ENCODE assay signal across 8 cellular contexts in genomic region chr14:21455912-21456667, GRCh38. TPM values are rescaled to one million over a fixed set of nuclear protein-coding genes. Genes with fewer than 3 reads are reported as not detected.
DNase-seq lines count a peak whose midpoint lies in the region; ATAC-seq and TF ChIP-seq lines count a peak whose summit lies in the region.

Gene CHD8 (minus strand): TSS chr14:21456123. CDS start chr14:21431643, 24,480 bp downstream.

- peaks cover 28% of the 10 kb centered on the region for H3K79me2 ChIP-seq in parathyroid adenoma

- intact Hi-C loops in Right ventricle myocardium superior (cut with DNase I) (no loop called here), transverse colon (cut with DNase I; ENCODE audit: low total_unique reads) (loop anchor here (5.0 kb wide), 1 partner anchor 101 kb away; no protein-coding TSS in a partner anchor)

- peak; percentile 62 for TF ChIP-seq CTCF in GM12865 (IDR thresholded peaks at IDR 0.05; ENCODE audit: insufficient read depth, low read depth, low read length, missing control alignments)
- TF ChIP-seq CTCF in parathyroid adenoma (IDR thresholded peaks at IDR 0.05): peak; percentile 77
- TF ChIP-seq CTCF in transverse colon (IDR thresholded peaks at IDR 0.05): peak; percentile 42 to 73 (median 58)

- TF ChIP-seq POLR2A in transverse colon (IDR thresholded peaks at IDR 0.05): peak; percentile 77

- H3K27ac ChIP-seq in parathyroid adenoma (peak within 1 kb of the TSS; percentile 90), transverse colon (peak within 1 kb of the TSS; percentile 94 to 98 (median 95))

- no peaks in the 10 kb centered on the region for H3K27me3 Mint-ChIP-seq in activated naive CD8-positive, alpha-beta T cell treated with anti-CD3 and anti-CD28 coated beads, Interleukin-2, amount 50 U/mL, for 24 hours

- no peak for TF ChIP-seq EP300 in transverse colon (IDR thresholded peaks at IDR 0.05; ENCODE audit: low read depth)

- peak within 1 kb of the TSS; percentile 50 for H3K9ac ChIP-seq in parathyroid adenoma

- peaks cover 38% of the 10 kb centered on the region for H3K4me1 Mint-ChIP-seq in activated naive CD8-positive, alpha-beta T cell treated with anti-CD3 and anti-CD28 coated beads, Interleukin-2, amount 50 U/mL, for 24 hours

- H3K9me3 ChIP-seq in parathyroid adenoma (ENCODE audit: control insufficient read depth, low read length) (no peaks in the 10 kb centered on the region), transverse colon (no peaks in the 10 kb centered on the region)

- H3K36me3 ChIP-seq in parathyroid adenoma (ENCODE audit: control insufficient read depth, insufficient read depth, low read length) (no peaks in the 10 kb centered on the region), transverse colon (peaks cover 0 to 12% (median 4%) of the 10 kb centered on the region in 4 donors)

- H3K27me3 ChIP-seq in parathyroid adenoma (ENCODE audit: control insufficient read depth, insufficient read depth, low read length): no peaks in the 10 kb centered on the region
- H3K27me3 ChIP-seq in transverse colon: no peaks in the 10 kb centered on the region

- WGBS in transverse colon (ENCODE audit: low coverage in 1 of 2), 2 donors: 0 to 1% methylated on average over 10 to 35 of the region's 36 CpGs

- H3K4me2 ChIP-seq in parathyroid adenoma (ENCODE audit: low read length): peak within 1 kb of the TSS; percentile 100

- H3K27ac Mint-ChIP-seq in activated naive CD8-positive, alpha-beta T cell treated with anti-CD3 and anti-CD28 coated beads, Interleukin-2, amount 50 U/mL, for 24 hours: peak within 1 kb of the TSS; percentile 98

- H3K4me1 ChIP-seq in parathyroid adenoma (peaks cover 5% of the 10 kb centered on the region), transverse colon (peaks cover 0 to 37% (median 20%) of the 10 kb centered on the region in 4 donors)

- ATAC-seq in HG02678 (IDR thresholded peaks at IDR 0.05; ENCODE audit: unreplicated experiment) (peak; percentile 97), Right ventricle myocardium superior (ENCODE audit: poor library complexity) (peak; percentile 99)
- peak; percentile 99 for ATAC-seq in activated naive CD8-positive, alpha-beta T cell treated with anti-CD3 and anti-CD28 coated beads, Interleukin-2, amount 50 U/mL, for 24 hours

- H3K4me3 ChIP-seq in GM12865 (ENCODE audit: low read depth, low read length): peak within 1 kb of the TSS; percentile 90
- peak within 1 kb of the TSS; percentile 86 for H3K4me3 ChIP-seq in parathyroid adenoma (ENCODE audit: low read depth, low read length)
- peak within 1 kb of the TSS; percentile 57 to 95 (median 80) for H3K4me3 ChIP-seq in transverse colon

- peaks cover 24% of the 10 kb centered on the region for H3K36me3 Mint-ChIP-seq in activated naive CD8-positive, alpha-beta T cell treated with anti-CD3 and anti-CD28 coated beads, Interleukin-2, amount 50 U/mL, for 24 hours (ENCODE audit: low read depth)

- peak within 1 kb of the TSS; percentile 96 for H3K4me3 Mint-ChIP-seq in activated naive CD8-positive, alpha-beta T cell treated with anti-CD3 and anti-CD28 coated beads, Interleukin-2, amount 50 U/mL, for 24 hours

- H3K9me3 Mint-ChIP-seq in activated naive CD8-positive, alpha-beta T cell treated with anti-CD3 and anti-CD28 coated beads, Interleukin-2, amount 50 U/mL, for 24 hours: no peaks in the 10 kb centered on the region

- in situ Hi-C loops in transverse colon (cut with MboI; ENCODE audit: low pct_ligation_motif_present in 1 of 4, low pct_unique_long_range_greater_than_20kb in 1 of 4, low sequenced_read_pairs in 3 of 4): no loop called here

- DNase-seq in GM12865 (ENCODE audit: low read depth): peak; percentile 100
- DNase-seq in NCI-H128 (lab: John Stamatoyannopoulos, UW; ENCODE audit: unreplicated experiment): peak; percentile 99
- peak; percentile 99 for DNase-seq in SW 1271 (lab: John Stamatoyannopoulos, UW)
- peak; percentile 98 for DNase-seq in activated naive CD8-positive, alpha-beta T cell treated with anti-CD3 and anti-CD28 coated beads, Interleukin-2, amount 50 U/mL, for 24 hours
- peak; percentile 100 for DNase-seq in Right ventricle myocardium superior
- peak; percentile 100 for DNase-seq in transverse colon

- peak within 1 kb of the TSS; percentile 98 for H2AFZ ChIP-seq in parathyroid adenoma

RNA-seq across cellular contexts. Expression of gene CHD8, which starts in this region (rescaled TPM):
- total RNA-seq in Right ventricle myocardium superior: 25.5 TPM
- 10 to 100 TPM; 46.2 to 59.7 (median 50.8) TPM for total RNA-seq in transverse colon

Comparison
In these comparisons a context has a peak if more than half of its experiments do, and no peak if none do; other contexts are left out.
1. Peak in every context shown above with its lines: DNase-seq, ATAC-seq, H3K4me3 ChIP-seq and H3K27ac ChIP-seq.